Comparison of ENCODE assay signal across 2 cellular contexts in genomic region chr14:102616799-102617198, GRCh38.
TF ChIP-seq lines count a peak whose summit lies in the region.

No MANE protein-coding gene starts in this region.

TF ChIP-seq in K562, 482 proteins besides CTCF, POLR2A, EP300 and RAD21:
- TF ChIP-seq ERF (CRISPR knock-in tag; IDR thresholded peaks at IDR 0.05) = no peak
- no peak for TF ChIP-seq ZNF431 (CRISPR knock-in tag; IDR thresholded peaks at IDR 0.05)
- TF ChIP-seq TOE1 (IDR thresholded peaks at IDR 0.05; ENCODE audit: borderline replicate concordance) = no peak
- no peak for TF ChIP-seq TOE1 (CRISPR knock-in tag; IDR thresholded peaks at IDR 0.05; ENCODE audit: borderline replicate concordance, low read depth)
- no peak for TF ChIP-seq RBBP5 (IDR thresholded peaks at IDR 0.05; ENCODE audit: borderline replicate concordance, insufficient read depth, low read length, poor library complexity, severe bottlenecking)
- TF ChIP-seq SNIP1 (IDR thresholded peaks at IDR 0.05; ENCODE audit: low read depth) = no peak
- TF ChIP-seq MLX (CRISPR knock-in tag; conservative IDR thresholded peaks at IDR 0.05) = no peak
- no peak for TF ChIP-seq CEBPG (CRISPR knock-in tag; IDR thresholded peaks at IDR 0.05)
- TF ChIP-seq CEBPG (tag; conservative IDR thresholded peaks at IDR 0.05 in 1 of 2, IDR thresholded peaks at IDR 0.05 in 1 of 2) = 0 out of 4 replicates have a peak, but pooled peaks of 1 of the 2 experiments have one; percentile 11
- TF ChIP-seq FOXP4 (CRISPR knock-in tag; IDR thresholded peaks at IDR 0.05; ENCODE audit: borderline replicate concordance) = no peak
- TF ChIP-seq ZFP36 (IDR thresholded peaks at IDR 0.05; ENCODE audit: low read depth, low read length, partially characterized antibody) = no peak
- no peak for TF ChIP-seq NRF1 (conservative IDR thresholded peaks at IDR 0.05 in 1 of 2, IDR thresholded peaks at IDR 0.05 in 1 of 2)
- TF ChIP-seq HLTF (IDR thresholded peaks at IDR 0.05) = no peak
- no peak for TF ChIP-seq ZNF717 (CRISPR knock-in tag; IDR thresholded peaks at IDR 0.05)
- 0 out of 2 replicates have a peak, but pooled peaks have one; percentile 20 for TF ChIP-seq CEBPB (tag; IDR thresholded peaks at IDR 0.05)
- no peak for TF ChIP-seq ZNF324 (CRISPR knock-in tag; IDR thresholded peaks at IDR 0.05)
- no peak for TF ChIP-seq COPS2 (conservative IDR thresholded peaks at IDR 0.05)
- no peak for TF ChIP-seq ZNF639 (CRISPR knock-in tag; conservative IDR thresholded peaks at IDR 0.05 in 1 of 2, IDR thresholded peaks at IDR 0.05 in 1 of 2)

TF ChIP-seq in HepG2, 621 proteins besides CTCF, POLR2A, EP300 and RAD21:
- peak; percentile 76 for TF ChIP-seq CEBPB (IDR thresholded peaks at IDR 0.05; ENCODE audit: borderline replicate concordance, low read depth, low read length)
- TF ChIP-seq ZNF503 (CRISPR knock-in tag; IDR thresholded peaks at IDR 0.05) = no peak
